In genomic region chr6:138383776-138384175, GRCh38 we compare ENCODE assay signal across 1 cellular context.
TF ChIP-seq lines count a peak whose summit lies in the region.

No MANE protein-coding gene starts in this region.

TF ChIP-seq in GM23338, 12 proteins besides CTCF, POLR2A, EP300 and RAD21 (continued from another document):
- TF ChIP-seq, protein P1, sequence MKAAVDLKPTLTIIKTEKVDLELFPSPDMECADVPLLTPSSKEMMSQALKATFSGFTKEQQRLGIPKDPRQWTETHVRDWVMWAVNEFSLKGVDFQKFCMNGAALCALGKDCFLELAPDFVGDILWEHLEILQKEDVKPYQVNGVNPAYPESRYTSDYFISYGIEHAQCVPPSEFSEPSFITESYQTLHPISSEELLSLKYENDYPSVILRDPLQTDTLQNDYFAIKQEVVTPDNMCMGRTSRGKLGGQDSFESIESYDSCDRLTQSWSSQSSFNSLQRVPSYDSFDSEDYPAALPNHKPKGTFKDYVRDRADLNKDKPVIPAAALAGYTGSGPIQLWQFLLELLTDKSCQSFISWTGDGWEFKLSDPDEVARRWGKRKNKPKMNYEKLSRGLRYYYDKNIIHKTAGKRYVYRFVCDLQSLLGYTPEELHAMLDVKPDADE (IDR thresholded peaks at IDR 0.05), result no peak
